ENCODE assay signal across 10 cellular contexts in genomic region chr17:30519707-30520106, GRCh38. TPM values are rescaled to one million over a fixed set of nuclear protein-coding genes. Genes with fewer than 3 reads are reported as not detected.
DNase-seq lines count a peak whose midpoint lies in the region; FAIRE-seq lines count a peak whose summit lies in the region.
"Had no signal": no experiment of that assay in that cellular context is flagged by ENCODE, and none has a peak within 500 bp of the region (broad histone marks: within the 10 kb centered on the region; RNA-seq: fewer than 3 reads in every experiment).

No MANE protein-coding gene starts in this region.

- H3K9me3 Mint-ChIP-seq in activated naive CD4-positive, alpha-beta T cell treated with anti-CD3 and anti-CD28 coated beads for 36 hours = no peaks in the 10 kb centered on the region

- no peak for DNase-seq in activated naive CD4-positive, alpha-beta T cell treated with anti-CD3 and anti-CD28 coated beads for 36 hours
- no peak for DNase-seq in activated naive CD4-positive, alpha-beta T cell (lab: John Stamatoyannopoulos, UW)
- DNase-seq in brain pericyte (ENCODE audit: low read depth, low spot score) (peak; percentile 60), kidney glomerular epithelial cell (lab: John Stamatoyannopoulos, UW) (peak; percentile 66), urothelium cell line (ENCODE audit: low spot score) (peak; percentile 15), NCI-H510A (lab: John Stamatoyannopoulos, UW) (no peak), HK-2 (ENCODE audit: unreplicated experiment) (no peak)
- DNase-seq in activated effector memory CD4-positive, alpha-beta T cell treated with anti-CD3 and anti-CD28 coated beads, Interleukin-2, amount 50 U/mL, for 16 hours = no peak
- DNase-seq: NCI-H1092; stimulated activated CD4-positive, alpha-beta T cell treated with anti-CD3 and anti-CD28 coated beads, Interleukin-12 subunit alpha, Interleukin-12 subunit beta, amount 100 ng/mL, for 4 hours had no signal

- FAIRE-seq in urothelium cell line (lab: Jason Lieb, UNC) = no peak

- no peaks in the 10 kb centered on the region for H3K27me3 Mint-ChIP-seq in activated naive CD4-positive, alpha-beta T cell treated with anti-CD3 and anti-CD28 coated beads for 36 hours (ENCODE audit: low read depth)

- peaks cover 34% of the 10 kb centered on the region for H3K36me3 Mint-ChIP-seq in activated naive CD4-positive, alpha-beta T cell treated with anti-CD3 and anti-CD28 coated beads for 36 hours (ENCODE audit: low read depth)

- H3K4me1 Mint-ChIP-seq in activated naive CD4-positive, alpha-beta T cell treated with anti-CD3 and anti-CD28 coated beads for 36 hours (ENCODE audit: low read depth) = peaks cover 32% of the 10 kb centered on the region

- CTCF ChIA-PET in activated naive CD4-positive, alpha-beta T cell treated with anti-CD3 and anti-CD28 coated beads for 36 hours (lab: Charles Lee) = no interaction called here

- H3K4me3 Mint-ChIP-seq in activated naive CD4-positive, alpha-beta T cell treated with anti-CD3 and anti-CD28 coated beads for 36 hours = no peak overlapping the region

- H3K27ac Mint-ChIP-seq in activated naive CD4-positive, alpha-beta T cell treated with anti-CD3 and anti-CD28 coated beads for 36 hours = peak overlapping the region; percentile 28

- intact Hi-C loops in activated naive CD4-positive, alpha-beta T cell treated with anti-CD3 and anti-CD28 coated beads for 36 hours (cut with micrococcal nuclease) = no loop called here

RNA-seq across cellular contexts. Expression of gene GOSR1, which starts 42.5 kb away (rescaled TPM):
- 10 to 100 TPM; 33.9 to 37.3 TPM for total RNA-seq in activated naive CD4-positive, alpha-beta T cell treated with anti-CD3 and anti-CD28 coated beads for 36 hours

Comparison
In these comparisons a context has a peak if more than half of its experiments do, and no peak if none do; other contexts are left out.
1. DNase-seq: peak in brain pericyte (single experiment), kidney glomerular epithelial cell (single experiment) and urothelium cell line (single experiment); none in activated naive CD4-positive, alpha-beta T cell treated with anti-CD3 and anti-CD28 coated beads for 36 hours (single experiment), activated naive CD4-positive, alpha-beta T cell (0 of 4), activated effector memory CD4-positive, alpha-beta T cell treated with anti-CD3 and anti-CD28 coated beads, Interleukin-2, amount 50 U/mL, for 16 hours (single experiment), NCI-H510A (single experiment) and HK-2 (single experiment).